ENCODE assay signal across 26 cellular contexts in the genomic region with DNA sequence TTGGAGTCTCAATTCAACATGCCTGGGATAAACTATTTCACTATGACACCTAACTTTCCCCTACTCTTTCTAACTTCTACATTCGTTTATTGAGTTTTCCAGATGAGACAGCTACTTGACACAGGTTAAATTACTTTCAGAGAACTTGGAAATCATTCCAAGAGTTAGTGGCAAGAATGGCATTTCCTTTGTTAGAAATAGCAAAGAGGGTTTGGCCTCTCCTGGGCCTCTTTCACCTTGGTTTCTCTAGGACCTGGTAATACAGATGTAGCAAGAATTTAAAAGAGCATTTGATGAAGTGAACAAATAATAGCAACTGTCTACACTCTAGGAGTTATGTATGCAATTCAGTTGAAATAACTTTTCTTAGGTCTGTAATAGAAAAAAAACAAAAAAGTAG.
DNase-seq lines count a peak whose midpoint lies in the region; ATAC-seq and TF ChIP-seq lines count a peak whose summit lies in the region.
"Had no signal": no experiment of that assay in that cellular context is flagged by ENCODE, and none has a peak within 500 bp of the region (broad histone marks: within the 10 kb centered on the region; RNA-seq: fewer than 3 reads in every experiment).

No MANE protein-coding gene starts in this region.

- intact Hi-C loops in right cardiac atrium (cut with DNase I), result no loop called here

- H3K36me3 ChIP-seq in brain microvascular endothelial cell (replicated peaks), result no peaks in the 10 kb centered on the region
- no peaks in the 10 kb centered on the region for H3K36me3 ChIP-seq in effector memory CD4-positive, alpha-beta T cell (ENCODE audit: control insufficient read depth, insufficient read depth, low read length)
- H3K36me3 ChIP-seq: ascending aorta, BLaER1, upper lobe of left lung had no signal

- DNase-seq in ACHN, result peak; percentile 14
- DNase-seq in M059J (ENCODE audit: low read depth), result peak; percentile 74
- DNase-seq in choroid plexus epithelial cell (ENCODE audit: low read depth), result peak; percentile 2
- DNase-seq in iris pigment epithelial cell (ENCODE audit: low read depth), result peak; percentile 4
- DNase-seq in brain microvascular endothelial cell, result no peak
- no peak for DNase-seq in right cardiac atrium
- DNase-seq in effector memory CD4-positive, alpha-beta T cell, result no peak
- no peak for DNase-seq in H4 (ENCODE audit: low spot score)
- DNase-seq: activated CD4-positive, alpha-beta T cell treated with anti-CD3 and anti-CD28 coated beads, Interleukin-2, amount 50 U/mL, for 4 hours; activated CD4-positive, CD25-positive, alpha-beta regulatory T cell; activated naive CD4-positive, alpha-beta T cell treated with anti-CD3 and anti-CD28 coated beads, Interleukin-2, amount 50 U/mL, for 16 hours; effector CD8-positive, alpha-beta T cell; KBM-7; naive B cell; NCI-H1436; NCI-H2107; NCI-H446 treated with DMSO at 0.1 percent for 48 hours; occipital lobe; OCI-M1; SHP77; stimulated activated CD4-positive, alpha-beta T cell treated with anti-CD3 and anti-CD28 coated beads, Interleukin-2, amount 100 ng/mL, for 24 hours; upper lobe of left lung had no signal

- H3K4me3 ChIP-seq in choroid plexus epithelial cell (ENCODE audit: low read depth, low read length) (no peak overlapping the region), brain microvascular endothelial cell (ENCODE audit: low read depth, low read length) (no peak overlapping the region), right cardiac atrium (ENCODE audit: low read length) (no peak overlapping the region)
- H3K4me3 ChIP-seq in effector memory CD4-positive, alpha-beta T cell (ENCODE audit: insufficient read depth, low read depth, low read length, poor library complexity, severe bottlenecking), result no peak overlapping the region
- H3K4me3 ChIP-seq: A549, ascending aorta, BLaER1, skin epidermis, upper lobe of left lung had no signal

- no peaks in the 10 kb centered on the region for H3K4me1 ChIP-seq in right cardiac atrium (ENCODE audit: control insufficient read depth, insufficient read depth, low read length)
- no peaks in the 10 kb centered on the region for H3K4me1 ChIP-seq in effector memory CD4-positive, alpha-beta T cell (ENCODE audit: control insufficient read depth, insufficient read depth, low read length, poor library complexity, severe bottlenecking)
- H3K4me1 ChIP-seq: A549, ascending aorta, BLaER1, upper lobe of left lung had no signal

- TF ChIP-seq CTCF in choroid plexus epithelial cell (conservative IDR thresholded peaks at IDR 0.05; ENCODE audit: low read depth, low read length), result no peak
- no peak for TF ChIP-seq CTCF in brain microvascular endothelial cell (IDR thresholded peaks at IDR 0.05; ENCODE audit: low read depth, low read length, missing control alignments)

- H3K9me3 ChIP-seq in right cardiac atrium (ENCODE audit: control insufficient read depth, low read length), result no peaks in the 10 kb centered on the region
- H3K9me3 ChIP-seq in effector memory CD4-positive, alpha-beta T cell (ENCODE audit: control insufficient read depth, low read length), result no peaks in the 10 kb centered on the region
- H3K9me3 ChIP-seq: A549, ascending aorta, BLaER1, upper lobe of left lung had no signal

- no peak overlapping the region for H3K27ac ChIP-seq in brain microvascular endothelial cell
- H3K27ac ChIP-seq in right cardiac atrium (ENCODE audit: low read length), result no peak overlapping the region
- no peak overlapping the region for H3K27ac ChIP-seq in effector memory CD4-positive, alpha-beta T cell (ENCODE audit: insufficient read depth, low read length, poor library complexity, severe bottlenecking)
- H3K27ac ChIP-seq: A549, ascending aorta, BLaER1, skin epidermis, upper lobe of left lung had no signal

- WGBS in right cardiac atrium, result 62% methylated on average over 1 of the region's 1 CpG

- in situ Hi-C loops in ACHN (cut with HindIII; ENCODE audit: low pct_ligation_motif_present, low pct_unique_long_range_greater_than_20kb, low sequenced_read_pairs) (no loop called here), brain microvascular endothelial cell (cut with HindIII; ENCODE audit: low pct_ligation_motif_present, low sequenced_read_pairs) (no loop called here)

- ATAC-seq in right cardiac atrium, result no peak
- ATAC-seq: A549 had no signal

- no peaks in the 10 kb centered on the region for H3K27me3 ChIP-seq in brain microvascular endothelial cell (replicated peaks)
- H3K27me3 ChIP-seq in right cardiac atrium (ENCODE audit: control insufficient read depth, insufficient read depth), result no peaks in the 10 kb centered on the region
- no peaks in the 10 kb centered on the region for H3K27me3 ChIP-seq in effector memory CD4-positive, alpha-beta T cell (replicated peaks; ENCODE audit: control insufficient read depth, insufficient read depth, low read length, poor library complexity, severe bottlenecking)
- H3K27me3 ChIP-seq: ascending aorta, BLaER1, upper lobe of left lung had no signal

Comparison
In these comparisons a context has a peak if more than half of its experiments do, and no peak if none do; other contexts are left out.
1. DNase-seq: peak in ACHN (single experiment), M059J (single experiment), choroid plexus epithelial cell (single experiment) and iris pigment epithelial cell (single experiment); none in brain microvascular endothelial cell (single experiment), right cardiac atrium (0 of 3), effector memory CD4-positive, alpha-beta T cell (0 of 3) and H4 (single experiment).